Comparison of ENCODE assay signal across 10 cellular contexts in genomic region chr11:129374081-129374992, GRCh38. TPM values are rescaled to one million over a fixed set of nuclear protein-coding genes. Genes with fewer than 3 reads are reported as not detected.
DNase-seq lines count a peak whose midpoint lies in the region; ATAC-seq, FAIRE-seq and TF ChIP-seq lines count a peak whose summit lies in the region.
"Had no signal": no experiment of that assay in that cellular context is flagged by ENCODE, and none has a peak within 500 bp of the region (broad histone marks: within the 10 kb centered on the region; RNA-seq: fewer than 3 reads in every experiment).

No MANE protein-coding gene starts in this region.

- H3K56ac ChIP-seq in mesendoderm (ENCODE audit: low read length), result peak overlapping the region; percentile 81

- TF ChIP-seq CTCF in heart right ventricle (IDR thresholded peaks at IDR 0.05), result no peak
- no peak for TF ChIP-seq CTCF in astrocyte (IDR thresholded peaks at IDR 0.05; ENCODE audit: insufficient read depth, low read depth, low read length)

- H3K27ac Mint-ChIP-seq in astrocyte (ENCODE audit: unreplicated experiment), result no peak overlapping the region
- H3K27ac Mint-ChIP-seq: memory B cell had no signal

- H2AK5ac ChIP-seq in mesendoderm (ENCODE audit: low read length), result no peak overlapping the region

- no peak overlapping the region for H3K9ac ChIP-seq in astrocyte (ENCODE audit: low read length)
- peak overlapping the region; percentile 66 for H3K9ac ChIP-seq in mesendoderm (ENCODE audit: low read length)

- FAIRE-seq in astrocyte (lab: Jason Lieb, UNC), result no peak
- FAIRE-seq: G401.6 had no signal

- H2AFZ ChIP-seq in astrocyte (ENCODE audit: low read depth, low read length), result peak overlapping the region; percentile 52

- no peak overlapping the region for H4K5ac ChIP-seq in mesendoderm (ENCODE audit: low read length)

- peak overlapping the region; percentile 75 for H3K4me2 ChIP-seq in astrocyte (ENCODE audit: low read length)
- H3K4me2 ChIP-seq in mesendoderm (ENCODE audit: low read length), result peak overlapping the region; percentile 97

- no peak overlapping the region for H2BK5ac ChIP-seq in mesendoderm (ENCODE audit: low read length)

- peak overlapping the region in 9 of 10 donors; percentile 17 to 44 (median 37) for H3K4me3 ChIP-seq in heart right ventricle
- peak overlapping the region; percentile 20 for H3K4me3 ChIP-seq in astrocyte (ENCODE audit: insufficient read depth, low read depth, low read length)
- peak overlapping the region; percentile 29 for H3K4me3 ChIP-seq in mesendoderm (ENCODE audit: low read length)
- peak overlapping the region; percentile 8 to 39 for H3K4me3 ChIP-seq in aorta (ENCODE audit: low read length in 2 of 2)

- peaks cover 8% of the 10 kb centered on the region for H4K20me1 ChIP-seq in astrocyte (ENCODE audit: insufficient read depth, low read length)

- H3K27me3 ChIP-seq in heart right ventricle (peaks cover 29 to 100% (median 99%) of the 10 kb centered on the region in 7 donors), astrocyte (ENCODE audit: insufficient read depth, low read length) (peaks cover 86% of the 10 kb centered on the region), mesendoderm (ENCODE audit: insufficient read depth, low read length, poor library complexity) (peaks cover 48% of the 10 kb centered on the region), aorta (ENCODE audit: control insufficient read depth in 1 of 2, insufficient read depth in 2 of 2, low read length in 1 of 2) (no peaks in the 10 kb centered on the region)

- intact Hi-C loops in heart right ventricle (cut with DNase I), result loop anchor here in 1 of 10 donors (5.0 kb wide), 1 partner anchor 373 kb away; no protein-coding TSS in a partner anchor
- intact Hi-C loops in cardiac septum (cut with DNase I), result no loop called here
- intact Hi-C loops in aorta (cut with DNase I), result no loop called here

- no peaks in the 10 kb centered on the region for H3K9me3 Mint-ChIP-seq in astrocyte (ENCODE audit: unreplicated experiment)
- H3K9me3 Mint-ChIP-seq: memory B cell had no signal

- DNase-seq in heart right ventricle (no peak), cardiac septum (ENCODE audit: low spot score) (no peak), astrocyte (ENCODE audit: low read depth) (no peak), mesendoderm (peak; percentile 46), aorta (no peak), NCI-H510A (lab: John Stamatoyannopoulos, UW) (no peak)

- no peak overlapping the region for H3K18ac ChIP-seq in mesendoderm (ENCODE audit: low read length)

- peak overlapping the region; percentile 78 for H3K4me3 Mint-ChIP-seq in astrocyte (ENCODE audit: unreplicated experiment)
- H3K4me3 Mint-ChIP-seq: memory B cell had no signal

- ATAC-seq in heart right ventricle, result no peak
- ATAC-seq in aorta (ENCODE audit: low FRiP score), result no peak
- ATAC-seq in HG02759 (IDR thresholded peaks at IDR 0.05; ENCODE audit: unreplicated experiment), result no peak
- ATAC-seq in HG03045 (IDR thresholded peaks at IDR 0.05; ENCODE audit: unreplicated experiment), result no peak

- WGBS in heart right ventricle, 2 donors, result 3% methylated on average over 57 of the region's 57 CpGs
- WGBS in mesendoderm (ENCODE audit: extremely low coverage, insufficient coverage, low lambda C conversion rate), result no CpG with 5 or more reads among the region's 57 CpGs
- WGBS in aorta, 2 donors, result 3 to 4% methylated on average over 57 of the region's 57 CpGs

- no peak overlapping the region for H2BK120ac ChIP-seq in mesendoderm (ENCODE audit: low read depth, low read length)

- H3K79me2 ChIP-seq in astrocyte (ENCODE audit: insufficient read depth, low read length), result no peaks in the 10 kb centered on the region
- no peaks in the 10 kb centered on the region for H3K79me2 ChIP-seq in mesendoderm (ENCODE audit: control insufficient read depth, insufficient read depth, low read length)

- H4K8ac ChIP-seq in mesendoderm (ENCODE audit: low read depth, low read length), result no peak overlapping the region

- H3K36me3 ChIP-seq in heart right ventricle, result no peaks in the 10 kb centered on the region
- no peaks in the 10 kb centered on the region for H3K36me3 ChIP-seq in astrocyte (ENCODE audit: insufficient read depth, low read length)
- no peaks in the 10 kb centered on the region for H3K36me3 ChIP-seq in mesendoderm (ENCODE audit: control insufficient read depth, insufficient read depth, low read length)
- no peaks in the 10 kb centered on the region for H3K36me3 ChIP-seq in aorta (ENCODE audit: control insufficient read depth in 1 of 2, insufficient read depth in 2 of 2, low read length in 1 of 2)

- H3K36me3 Mint-ChIP-seq in astrocyte (ENCODE audit: low read depth, unreplicated experiment), result no peaks in the 10 kb centered on the region
- H3K36me3 Mint-ChIP-seq: memory B cell had no signal

- H3K4me1 ChIP-seq in heart right ventricle (peaks cover 0 to 38% (median 25%) of the 10 kb centered on the region in 9 donors), astrocyte (ENCODE audit: insufficient read depth, low read length) (peaks cover 7% of the 10 kb centered on the region), mesendoderm (ENCODE audit: control insufficient read depth, low read depth, low read length) (peaks cover 2% of the 10 kb centered on the region), aorta (ENCODE audit: control insufficient read depth in 1 of 2, insufficient read depth in 2 of 2, low read length in 2 of 2) (no peaks in the 10 kb centered on the region)

- peaks cover 74% of the 10 kb centered on the region for H3K27me3 Mint-ChIP-seq in astrocyte (ENCODE audit: low read depth, unreplicated experiment)

- H2BK15ac ChIP-seq in mesendoderm (replicated peaks; ENCODE audit: low read depth), result no peak overlapping the region

- H3K4ac ChIP-seq in mesendoderm (ENCODE audit: low read depth, low read length), result no peak overlapping the region

- H3K9me3 ChIP-seq in heart right ventricle (no peaks in the 10 kb centered on the region), astrocyte (ENCODE audit: insufficient read depth, low read depth, low read length) (no peaks in the 10 kb centered on the region), aorta (ENCODE audit: control insufficient read depth, low read length) (no peaks in the 10 kb centered on the region)

- H3K4me1 Mint-ChIP-seq in astrocyte (ENCODE audit: low read depth, unreplicated experiment), result peaks cover 4% of the 10 kb centered on the region

- H3K27ac ChIP-seq in heart right ventricle (no peak overlapping the region), astrocyte (ENCODE audit: low read depth, low read length) (no peak overlapping the region), mesendoderm (ENCODE audit: low read depth, low read length) (no peak overlapping the region), aorta (ENCODE audit: low read depth in 1 of 2, low read length in 2 of 2) (no peak overlapping the region)

- H3K23ac ChIP-seq in mesendoderm (ENCODE audit: low read length), result no peak overlapping the region

- no peaks in the 10 kb centered on the region for H3K79me1 ChIP-seq in mesendoderm (ENCODE audit: low read length)

RNA-seq across cellular contexts. Expression of gene BARX2, which starts 1.3 kb away (rescaled TPM):
- total RNA-seq in heart right ventricle, result not detected
- under 1 TPM in 1 of 2 donors, not detected in 1; 0.01 TPM for polyA plus RNA-seq in heart right ventricle
- total RNA-seq in cardiac septum, result not detected
- not detected in 2 replicates for total RNA-seq in astrocyte
- 0.01 TPM for polyA plus RNA-seq in mesendoderm (2013, experiment 1 of 2)
- polyA plus RNA-seq in mesendoderm (2013, experiment 2 of 2), result not detected
- not detected for total RNA-seq in aorta
- polyA plus RNA-seq in aorta, result 1 to 10 TPM in 1 of 2 donors, under 1 TPM in 1; 0.05 to 1.5 TPM
